In the genomic region with DNA sequence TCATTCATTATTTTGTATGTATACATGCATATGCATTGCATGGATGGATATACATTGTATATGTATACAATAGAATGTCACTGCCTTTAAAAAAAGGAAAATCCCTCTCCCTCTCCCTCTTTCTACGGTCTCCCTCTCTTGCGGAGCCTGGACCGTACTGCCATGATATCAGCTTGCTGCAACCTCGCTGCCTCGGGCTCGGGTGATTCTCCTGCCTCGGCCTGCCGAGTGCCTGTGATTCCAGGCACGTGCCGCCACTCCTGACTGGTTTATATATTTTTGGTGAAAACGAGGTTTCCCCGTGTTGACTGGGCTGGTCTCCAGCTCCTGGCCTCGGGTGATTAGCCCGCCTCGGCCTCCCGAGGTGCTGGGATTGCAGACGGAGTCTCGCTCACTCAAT, we compare ENCODE assay signal across 37 cellular contexts.
"Had no signal": no experiment of that assay in that cellular context is flagged by ENCODE, and none has a peak within 500 bp of the region (broad histone marks: within the 10 kb centered on the region; RNA-seq: fewer than 3 reads in every experiment).

No MANE protein-coding gene starts in this region.

- FAIRE-seq: bronchial epithelial cell, TTC549 had no signal

- H3K4me3 ChIP-seq: ascending aorta, cardiac muscle cell had no signal

- DNase-seq: activated B cell treated with CpG ODN at 0.5 μM for 24 hours; activated CD4-positive, alpha-beta memory T cell treated with anti-CD3 and anti-CD28 coated beads, Interleukin-2, amount 10 ng/mL, durations not matched to agents 7 days and 5 days; activated CD4-positive, alpha-beta T cell treated with anti-CD3 and anti-CD28 coated beads for 4 hours; activated CD4-positive, alpha-beta T cell treated with anti-CD3 and anti-CD28 coated beads, Interleukin-2, amount 10 ng/mL, durations not matched to agents 24 days and 14 days; activated CD4-positive, alpha-beta T cell treated with anti-CD3 and anti-CD28 coated beads, Interleukin-2, amount 50 U/mL, for 1 hour; activated CD4-positive, alpha-beta T cell treated with anti-CD3 and anti-CD28 coated beads, Interleukin-2, amount 50 U/mL, for 4 hours; activated CD4-positive, CD25-positive, alpha-beta regulatory T cell treated with anti-CD3 and anti-CD28 coated beads, Interleukin-2, amount 50 U/mL, for 72 hours; activated CD8-positive, alpha-beta memory T cell treated with anti-CD3 and anti-CD28 coated beads for 24 hours; activated CD8-positive, alpha-beta memory T cell treated with anti-CD3 and anti-CD28 coated beads, Interleukin-2, amount 10 ng/mL, durations not matched to agents 7 days and 5 days; activated CD8-positive, alpha-beta memory T cell treated with anti-CD3 and anti-CD28 coated beads, Interleukin-2, amount 50 U/mL, for 48 hours; activated CD8-positive, alpha-beta T cell treated with anti-CD3 and anti-CD28 coated beads, Interleukin-2, amount 10 ng/mL, durations not matched to agents 7 days and 5 days; activated effector memory CD4-positive, alpha-beta T cell treated with Interleukin-2 at 50 U/mL for 16 hours; activated naive CD4-positive, alpha-beta T cell treated with anti-CD3 and anti-CD28 coated beads, Interleukin-2, amount 10 ng/mL, durations not matched to agents 7 days and 5 days; activated naive CD4-positive, alpha-beta T cell treated with Interleukin-2 at 50 U/mL for 16 hours; activated naive CD8-positive, alpha-beta T cell treated with anti-CD3 and anti-CD28 coated beads, Interleukin-2, amount 10 ng/mL, durations not matched to agents 7 days and 5 days; activated naive CD8-positive, alpha-beta T cell treated with anti-CD3 and anti-CD28 coated beads, Interleukin-2, amount 50 U/mL, for 24 hours; activated T-cell treated with anti-CD3 and anti-CD28 coated beads, Interleukin-2, amount 50 U/mL, for 24 hours; activated T-cell treated with anti-CD3 and anti-CD28 coated beads, Interleukin-2, amount 50 U/mL, for 48 hours; amygdala; anterior cingulate cortex; caudate nucleus; cerebellar nuclear complex; T-helper 1 cell; T-helper 2 cell; T-helper 9 cell had no signal

- H3K4me3 Mint-ChIP-seq: activated B cell treated with CpG ODN at 0.5 μM for 24 hours; activated CD4-positive, alpha-beta memory T cell treated with anti-CD3 and anti-CD28 coated beads, Interleukin-2, amount 10 ng/mL, durations not matched to agents 7 days and 5 days; activated CD4-positive, alpha-beta T cell treated with anti-CD3 and anti-CD28 coated beads, Interleukin-2, amount 10 ng/mL, durations not matched to agents 24 days and 14 days; activated CD8-positive, alpha-beta memory T cell treated with anti-CD3 and anti-CD28 coated beads, Interleukin-2, amount 10 ng/mL, durations not matched to agents 7 days and 5 days; activated CD8-positive, alpha-beta T cell treated with anti-CD3 and anti-CD28 coated beads, Interleukin-2, amount 10 ng/mL, durations not matched to agents 7 days and 5 days; activated naive CD4-positive, alpha-beta T cell treated with anti-CD3 and anti-CD28 coated beads, Interleukin-2, amount 10 ng/mL, durations not matched to agents 7 days and 5 days; activated naive CD4-positive, alpha-beta T cell treated with anti-CD3 and anti-CD28 coated beads, Interleukin-2, amount 50 U/mL, for 24 hours; activated naive CD8-positive, alpha-beta T cell; activated naive CD8-positive, alpha-beta T cell treated with anti-CD3 and anti-CD28 coated beads, Interleukin-2, amount 10 ng/mL, durations not matched to agents 7 days and 5 days; activated naive CD8-positive, alpha-beta T cell treated with anti-CD3 and anti-CD28 coated beads, Interleukin-2, amount 50 U/mL, for 24 hours; activated T-cell treated with anti-CD3 and anti-CD28 coated beads, Interleukin-2, amount 50 U/mL, for 24 hours; brain; central memory CD8-positive, alpha-beta T cell; T-helper 1 cell treated with Interleukin-12 subunit alpha and Interleukin-12 subunit beta and Interleukin-4 antibody, amounts not matched to agents 30 μg/mL and 1 μg/mL, for 36 hours; T-helper 2 cell treated with Interferon-gamma antibody and Interleukin-4, amounts not matched to agents 5 μg/mL and 100 μg/mL, for 36 hours had no signal

- ATAC-seq: activated CD8-positive, alpha-beta memory T cell treated with anti-CD3 and anti-CD28 coated beads, Interleukin-2, amount 10 ng/mL, durations not matched to agents 7 days and 5 days; activated CD8-positive, alpha-beta T cell treated with anti-CD3 and anti-CD28 coated beads, Interleukin-2, amount 10 ng/mL, durations not matched to agents 7 days and 5 days; activated naive CD8-positive, alpha-beta T cell treated with anti-CD3 and anti-CD28 coated beads, Interleukin-2, amount 50 U/mL, for 24 hours had no signal

- H3K27ac Mint-ChIP-seq: activated B cell treated with CpG ODN at 0.5 μM for 24 hours; activated CD4-positive, alpha-beta memory T cell treated with anti-CD3 and anti-CD28 coated beads, Interleukin-2, amount 10 ng/mL, durations not matched to agents 7 days and 5 days; activated CD4-positive, alpha-beta T cell treated with anti-CD3 and anti-CD28 coated beads, Interleukin-2, amount 10 ng/mL, durations not matched to agents 24 days and 14 days; activated CD8-positive, alpha-beta memory T cell treated with anti-CD3 and anti-CD28 coated beads, Interleukin-2, amount 10 ng/mL, durations not matched to agents 7 days and 5 days; activated CD8-positive, alpha-beta T cell treated with anti-CD3 and anti-CD28 coated beads, Interleukin-2, amount 10 ng/mL, durations not matched to agents 7 days and 5 days; activated naive CD4-positive, alpha-beta T cell treated with anti-CD3 and anti-CD28 coated beads, Interleukin-2, amount 10 ng/mL, durations not matched to agents 7 days and 5 days; activated naive CD4-positive, alpha-beta T cell treated with anti-CD3 and anti-CD28 coated beads, Interleukin-2, amount 50 U/mL, for 24 hours; activated naive CD8-positive, alpha-beta T cell; activated naive CD8-positive, alpha-beta T cell treated with anti-CD3 and anti-CD28 coated beads, Interleukin-2, amount 10 ng/mL, durations not matched to agents 7 days and 5 days; activated naive CD8-positive, alpha-beta T cell treated with anti-CD3 and anti-CD28 coated beads, Interleukin-2, amount 50 U/mL, for 24 hours; activated T-cell treated with anti-CD3 and anti-CD28 coated beads, Interleukin-2, amount 50 U/mL, for 24 hours; activated T-helper 2 cell treated with anti-CD3 and anti-CD28 coated beads, Interferon-gamma antibody, Interleukin-2, Interleukin-4, amounts not matched to agents 10 μg/mL and 5 μg/mL and 100 μg/mL, durations not matched to agents 14 hours and 24 hours and 36 hours; brain; T-helper 1 cell treated with Interleukin-12 subunit alpha and Interleukin-12 subunit beta and Interleukin-4 antibody, amounts not matched to agents 30 μg/mL and 1 μg/mL, for 36 hours; T-helper 2 cell treated with Interferon-gamma antibody and Interleukin-4, amounts not matched to agents 5 μg/mL and 100 μg/mL, for 36 hours had no signal

- H3K36me3 ChIP-seq: ascending aorta, cardiac muscle cell had no signal

- H3K9me3 Mint-ChIP-seq: central memory CD8-positive, alpha-beta T cell had no signal

- H3K27ac ChIP-seq: ascending aorta, cardiac muscle cell, VCaP had no signal

- H3K4me1 Mint-ChIP-seq: brain had no signal

- H3K4me1 ChIP-seq: ascending aorta had no signal

- H3K27me3 Mint-ChIP-seq: activated B cell treated with CpG ODN at 0.5 μM for 24 hours; activated CD4-positive, alpha-beta memory T cell treated with anti-CD3 and anti-CD28 coated beads, Interleukin-2, amount 10 ng/mL, durations not matched to agents 7 days and 5 days; activated CD4-positive, alpha-beta T cell treated with anti-CD3 and anti-CD28 coated beads, Interleukin-2, amount 10 ng/mL, durations not matched to agents 24 days and 14 days; activated CD8-positive, alpha-beta memory T cell treated with anti-CD3 and anti-CD28 coated beads, Interleukin-2, amount 10 ng/mL, durations not matched to agents 7 days and 5 days; activated naive CD4-positive, alpha-beta T cell treated with anti-CD3 and anti-CD28 coated beads, Interleukin-2, amount 10 ng/mL, durations not matched to agents 7 days and 5 days; activated naive CD4-positive, alpha-beta T cell treated with anti-CD3 and anti-CD28 coated beads, Interleukin-2, amount 50 U/mL, for 24 hours; activated naive CD8-positive, alpha-beta T cell; activated naive CD8-positive, alpha-beta T cell treated with anti-CD3 and anti-CD28 coated beads, Interleukin-2, amount 10 ng/mL, durations not matched to agents 7 days and 5 days; activated naive CD8-positive, alpha-beta T cell treated with anti-CD3 and anti-CD28 coated beads, Interleukin-2, amount 50 U/mL, for 24 hours; activated T-cell treated with anti-CD3 and anti-CD28 coated beads, Interleukin-2, amount 50 U/mL, for 24 hours; brain; central memory CD8-positive, alpha-beta T cell had no signal

- H3K27me3 ChIP-seq: ascending aorta, cardiac muscle cell had no signal
